10 cellular contexts compared by ENCODE assay signal in genomic region chr9:79694676-79695400, GRCh38.
DNase-seq lines count a peak whose midpoint lies in the region; TF ChIP-seq lines count a peak whose summit lies in the region.
"Had no signal": no experiment of that assay in that cellular context is flagged by ENCODE, and none has a peak within 500 bp of the region (broad histone marks: within the 10 kb centered on the region; RNA-seq: fewer than 3 reads in every experiment).

No MANE protein-coding gene starts in this region.

- H3F3A ChIP-seq in neural progenitor cell (ENCODE audit: low read depth) = peaks cover 43% of the 10 kb centered on the region

- peak overlapping the region; percentile 8 for H3K4me3 Mint-ChIP-seq in neural progenitor cell

- H3K4me1 ChIP-seq in neural progenitor cell = peaks cover 91% of the 10 kb centered on the region

- peak overlapping the region; percentile 48 for H3K4me2 ChIP-seq in neural progenitor cell

- no peaks in the 10 kb centered on the region for H3K27me3 ChIP-seq in neural progenitor cell

- H3K79me2 ChIP-seq in neural progenitor cell (ENCODE audit: low read depth) = peaks cover 96% of the 10 kb centered on the region

- H3K27me3 Mint-ChIP-seq in neural progenitor cell (ENCODE audit: insufficient read depth, low read depth) = peaks cover 4% of the 10 kb centered on the region

- peaks cover 100% of the 10 kb centered on the region for H4K20me1 ChIP-seq in neural progenitor cell (ENCODE audit: low read depth)

- H3K36me3 ChIP-seq in neural progenitor cell = no peaks in the 10 kb centered on the region
- H3K36me3 ChIP-seq: HAP-1 had no signal

- no peak for TF ChIP-seq CTCF in neural progenitor cell (IDR thresholded peaks at IDR 0.05)

- H3K27ac Mint-ChIP-seq in neural progenitor cell = peak overlapping the region; percentile 51

- DNase-seq in EH (ENCODE audit: low read depth) (peak; percentile 96), M059J (ENCODE audit: low read depth) (peak; percentile 88), fibroblast of gingiva (ENCODE audit: low read depth) (peak; percentile 91), neural progenitor cell (ENCODE audit: low spot score) (peak; percentile 81), AML-193 (lab: John Stamatoyannopoulos, UW) (no peak), NCI-H1436 (lab: John Stamatoyannopoulos, UW) (no peak), hippocampal formation (lab: John Stamatoyannopoulos, UW) (no peak), NCI-H774 (lab: John Stamatoyannopoulos, UW) (no peak)
- DNase-seq: DMS53 had no signal

- no peak overlapping the region for H3K9ac ChIP-seq in neural progenitor cell

- no peak overlapping the region for H2AFZ ChIP-seq in neural progenitor cell (replicated peaks)

- H3K9me3 Mint-ChIP-seq in neural progenitor cell = no peaks in the 10 kb centered on the region

- peak overlapping the region; percentile 4 for H3K4me3 ChIP-seq in neural progenitor cell
- H3K4me3 ChIP-seq: HAP-1 had no signal

- peak overlapping the region; percentile 17 for H3K27ac ChIP-seq in neural progenitor cell

- peaks cover 65% of the 10 kb centered on the region for H3K4me1 Mint-ChIP-seq in neural progenitor cell

- H3K9me3 ChIP-seq in neural progenitor cell (ENCODE audit: low read depth) = no peaks in the 10 kb centered on the region
- H3K9me3 ChIP-seq: HAP-1 had no signal

- H3K36me3 Mint-ChIP-seq in neural progenitor cell = peaks cover 33% of the 10 kb centered on the region

Comparison
In these comparisons a context has a peak if more than half of its experiments do, and no peak if none do; other contexts are left out.
1. DNase-seq: peak in EH (single experiment), M059J (single experiment), fibroblast of gingiva (single experiment) and neural progenitor cell (single experiment); none in AML-193 (0 of 2), NCI-H1436 (single experiment), hippocampal formation (0 of 2) and NCI-H774 (single experiment).